In genomic region chr5:39177629-39177959, GRCh38 we compare ENCODE assay signal across 1 cellular context.
TF ChIP-seq lines count a peak whose summit lies in the region.

No MANE protein-coding gene starts in this region.

TF ChIP-seq in K562, 482 proteins besides CTCF, POLR2A, EP300 and RAD21 (continued from another document):
- TF ChIP-seq SMARCA4 (IDR thresholded peaks at IDR 0.05): peak; percentile 65
- TF ChIP-seq, protein P1, sequence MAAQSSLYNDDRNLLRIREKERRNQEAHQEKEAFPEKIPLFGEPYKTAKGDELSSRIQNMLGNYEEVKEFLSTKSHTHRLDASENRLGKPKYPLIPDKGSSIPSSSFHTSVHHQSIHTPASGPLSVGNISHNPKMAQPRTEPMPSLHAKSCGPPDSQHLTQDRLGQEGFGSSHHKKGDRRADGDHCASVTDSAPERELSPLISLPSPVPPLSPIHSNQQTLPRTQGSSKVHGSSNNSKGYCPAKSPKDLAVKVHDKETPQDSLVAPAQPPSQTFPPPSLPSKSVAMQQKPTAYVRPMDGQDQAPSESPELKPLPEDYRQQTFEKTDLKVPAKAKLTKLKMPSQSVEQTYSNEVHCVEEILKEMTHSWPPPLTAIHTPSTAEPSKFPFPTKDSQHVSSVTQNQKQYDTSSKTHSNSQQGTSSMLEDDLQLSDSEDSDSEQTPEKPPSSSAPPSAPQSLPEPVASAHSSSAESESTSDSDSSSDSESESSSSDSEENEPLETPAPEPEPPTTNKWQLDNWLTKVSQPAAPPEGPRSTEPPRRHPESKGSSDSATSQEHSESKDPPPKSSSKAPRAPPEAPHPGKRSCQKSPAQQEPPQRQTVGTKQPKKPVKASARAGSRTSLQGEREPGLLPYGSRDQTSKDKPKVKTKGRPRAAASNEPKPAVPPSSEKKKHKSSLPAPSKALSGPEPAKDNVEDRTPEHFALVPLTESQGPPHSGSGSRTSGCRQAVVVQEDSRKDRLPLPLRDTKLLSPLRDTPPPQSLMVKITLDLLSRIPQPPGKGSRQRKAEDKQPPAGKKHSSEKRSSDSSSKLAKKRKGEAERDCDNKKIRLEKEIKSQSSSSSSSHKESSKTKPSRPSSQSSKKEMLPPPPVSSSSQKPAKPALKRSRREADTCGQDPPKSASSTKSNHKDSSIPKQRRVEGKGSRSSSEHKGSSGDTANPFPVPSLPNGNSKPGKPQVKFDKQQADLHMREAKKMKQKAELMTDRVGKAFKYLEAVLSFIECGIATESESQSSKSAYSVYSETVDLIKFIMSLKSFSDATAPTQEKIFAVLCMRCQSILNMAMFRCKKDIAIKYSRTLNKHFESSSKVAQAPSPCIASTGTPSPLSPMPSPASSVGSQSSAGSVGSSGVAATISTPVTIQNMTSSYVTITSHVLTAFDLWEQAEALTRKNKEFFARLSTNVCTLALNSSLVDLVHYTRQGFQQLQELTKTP (IDR thresholded peaks at IDR 0.05; ENCODE audit: low read depth in 1 of 2, partially characterized antibody in 2 of 2): peak in 1 of 2 experiments; percentile 63
- no peak for TF ChIP-seq TBP (optimal IDR thresholded peaks at IDR 0.05; ENCODE audit: low read depth, low read length)
- no peak for TF ChIP-seq ZNF449 (CRISPR knock-in tag; IDR thresholded peaks at IDR 0.05)
- no peak for TF ChIP-seq NR2C1 (IDR thresholded peaks at IDR 0.05)
- TF ChIP-seq NR2C1 (tag; IDR thresholded peaks at IDR 0.05): no peak
- TF ChIP-seq GTF2E2 (tag; IDR thresholded peaks at IDR 0.05): no peak
- no peak for TF ChIP-seq TSC22D4 (tag; IDR thresholded peaks at IDR 0.05)
- no peak for TF ChIP-seq SLC30A9 (CRISPR knock-in tag; IDR thresholded peaks at IDR 0.05)
- TF ChIP-seq ZNF589 (CRISPR knock-in tag; IDR thresholded peaks at IDR 0.05; ENCODE audit: low read depth): no peak
- TF ChIP-seq MGA (IDR thresholded peaks at IDR 0.05): no peak
- TF ChIP-seq HNRNPUL1 (IDR thresholded peaks at IDR 0.05; ENCODE audit: low read length): no peak
- no peak for TF ChIP-seq ZZZ3 (IDR thresholded peaks at IDR 0.05)
- TF ChIP-seq SOX6 (IDR thresholded peaks at IDR 0.05): peak; percentile 70; the same call in 1 of the 2 replicates
- no peak for TF ChIP-seq POLR2H (tag; IDR thresholded peaks at IDR 0.05; ENCODE audit: low read depth)
- no peak for TF ChIP-seq PHF20 (IDR thresholded peaks at IDR 0.05; ENCODE audit: partially characterized antibody)
- TF ChIP-seq ETV1 (tag; conservative IDR thresholded peaks at IDR 0.05; ENCODE audit: low read depth): no peak
